ENCODE assay signal across 9 cellular contexts in genomic region chr10:129962558-129963075, GRCh38. TPM values are rescaled to one million over a fixed set of nuclear protein-coding genes. Genes with fewer than 3 reads are reported as not detected.
DNase-seq lines count a peak whose midpoint lies in the region; TF ChIP-seq lines count a peak whose summit lies in the region.
"Had no signal": no experiment of that assay in that cellular context is flagged by ENCODE, and none has a peak within 500 bp of the region (broad histone marks: within the 10 kb centered on the region; RNA-seq: fewer than 3 reads in every experiment).

No MANE protein-coding gene starts in this region.

- dilution Hi-C loops in mammary epithelial cell (cut with HindIII; ENCODE audit: low sequenced_read_pairs): no loop called here

- peak overlapping the region; percentile 85 for H3K4me2 ChIP-seq in mammary epithelial cell (ENCODE audit: insufficient read depth, low read depth, low read length)

- H3K79me2 ChIP-seq in mammary epithelial cell (ENCODE audit: insufficient read depth, low read length): no peaks in the 10 kb centered on the region

- H3K36me3 ChIP-seq in mammary epithelial cell (ENCODE audit: insufficient read depth, low read length): no peaks in the 10 kb centered on the region
- no peaks in the 10 kb centered on the region for H3K36me3 ChIP-seq in mesodermal cell (ENCODE audit: control insufficient read depth, insufficient read depth, low read length)
- H3K36me3 ChIP-seq in tibial nerve: no peaks in the 10 kb centered on the region

- CTCF ChIA-PET in activated naive CD4-positive, alpha-beta T cell treated with anti-CD3 and anti-CD28 coated beads, Interleukin-2, amount 10 ng/mL, durations not matched to agents 7 days and 5 days (lab: Charles Lee): no interaction called here
- CTCF ChIA-PET in mammary epithelial cell (lab: Charles Lee; ENCODE audit: low non-redundant PET): interaction anchor here (0.6 kb wide), 1 partner anchor 13 kb away, joined by 3 read pairs; no protein-coding TSS in a partner anchor

- peaks cover 95% of the 10 kb centered on the region for H3K27me3 Mint-ChIP-seq in activated naive CD4-positive, alpha-beta T cell treated with anti-CD3 and anti-CD28 coated beads, Interleukin-2, amount 10 ng/mL, durations not matched to agents 7 days and 5 days

- peak overlapping the region; percentile 44 for H3K4me3 Mint-ChIP-seq in activated naive CD4-positive, alpha-beta T cell treated with anti-CD3 and anti-CD28 coated beads, Interleukin-2, amount 10 ng/mL, durations not matched to agents 7 days and 5 days

- no TSS peak for BruUV-seq in mammary epithelial cell (replicated peaks; lab: Mats Ljungman, UMichigan)

- WGBS in mammary epithelial cell (ENCODE audit: low coverage, missing lambda C conversion rate): 22% methylated on average over 18 of the region's 24 CpGs
- 1 to 2% methylated on average over 11 to 12 of the region's 24 CpGs for WGBS in mesodermal cell (ENCODE audit: insufficient coverage in 2 of 2), 2 experiments
- WGBS in tibial nerve, 2 donors: 6 to 7% methylated on average over 24 of the region's 24 CpGs

- no peak for TF ChIP-seq EP300 in tibial nerve (IDR thresholded peaks at IDR 0.05)

- H3K4me3 ChIP-seq in mammary epithelial cell (replicated peaks in 1 of 3; ENCODE audit: insufficient read depth in 1 of 3, low read depth in 2 of 3, low read length in 3 of 3) (peak overlapping the region in 1 of 3 experiments; percentile 16), mesodermal cell (ENCODE audit: extremely low read depth, insufficient read depth, low read length, poor library complexity, severe bottlenecking) (peak overlapping the region; percentile 47), tibial nerve (peak overlapping the region; percentile 50 to 71 (median 54))
- H3K4me3 ChIP-seq: K562 had no signal

- in situ Hi-C loops in mammary epithelial cell (cut with MboI; ENCODE audit: low sequenced_read_pairs in 2 of 2): no loop called here

- H3K9ac ChIP-seq in mammary epithelial cell (ENCODE audit: insufficient read depth, low read length): no peak overlapping the region

- no peak for TF ChIP-seq POLR2A in tibial nerve (IDR thresholded peaks at IDR 0.05)

- peaks cover 76% of the 10 kb centered on the region for H3K27me3 ChIP-seq in mammary epithelial cell (ENCODE audit: insufficient read depth, low read length)
- H3K27me3 ChIP-seq in tibial nerve: peaks cover 0 to 84% of the 10 kb centered on the region in 2 donors

- peak overlapping the region; percentile 42 for H2AFZ ChIP-seq in mammary epithelial cell (ENCODE audit: low read depth, low read length)

- peaks cover 9% of the 10 kb centered on the region for H3K36me3 Mint-ChIP-seq in activated naive CD4-positive, alpha-beta T cell treated with anti-CD3 and anti-CD28 coated beads, Interleukin-2, amount 10 ng/mL, durations not matched to agents 7 days and 5 days

- H3K9me3 Mint-ChIP-seq in activated naive CD4-positive, alpha-beta T cell treated with anti-CD3 and anti-CD28 coated beads, Interleukin-2, amount 10 ng/mL, durations not matched to agents 7 days and 5 days: no peaks in the 10 kb centered on the region

- H3K9me3 ChIP-seq in mammary epithelial cell (replicated peaks; ENCODE audit: insufficient read depth, low read length) (peaks cover 9% of the 10 kb centered on the region), mesodermal cell (ENCODE audit: control insufficient read depth, low read length) (no peaks in the 10 kb centered on the region), tibial nerve (no peaks in the 10 kb centered on the region)

- peak overlapping the region; percentile 11 for H3K27ac Mint-ChIP-seq in activated naive CD4-positive, alpha-beta T cell treated with anti-CD3 and anti-CD28 coated beads, Interleukin-2, amount 10 ng/mL, durations not matched to agents 7 days and 5 days

- peaks cover 8% of the 10 kb centered on the region for H3K4me1 ChIP-seq in mammary epithelial cell (ENCODE audit: insufficient read depth, low read length)
- H3K4me1 ChIP-seq in mesodermal cell (ENCODE audit: control insufficient read depth, insufficient read depth, low read length, poor library complexity, severe bottlenecking): peaks cover 24% of the 10 kb centered on the region
- peaks cover 0 to 71% (median 17%) of the 10 kb centered on the region in 4 donors for H3K4me1 ChIP-seq in tibial nerve

- H3K27ac ChIP-seq in mammary epithelial cell (ENCODE audit: insufficient read depth, low read depth, low read length): no peak overlapping the region
- H3K27ac ChIP-seq in mesodermal cell (ENCODE audit: low read depth, low read length, severe bottlenecking): no peak overlapping the region
- H3K27ac ChIP-seq in tibial nerve: peak overlapping the region in 3 of 4 donors; percentile 47 to 89 (median 83)

- peaks cover 19% of the 10 kb centered on the region for H3K4me1 Mint-ChIP-seq in activated naive CD4-positive, alpha-beta T cell treated with anti-CD3 and anti-CD28 coated beads, Interleukin-2, amount 10 ng/mL, durations not matched to agents 7 days and 5 days

- intact Hi-C loops in mammary epithelial cell (cut with micrococcal nuclease): no loop called here

- no peaks in the 10 kb centered on the region for H4K20me1 ChIP-seq in mammary epithelial cell (ENCODE audit: insufficient read depth, low read length)

- no peak for DNase-seq in activated naive CD4-positive, alpha-beta T cell treated with anti-CD3 and anti-CD28 coated beads, Interleukin-2, amount 10 ng/mL, durations not matched to agents 7 days and 5 days
- no peak for DNase-seq in activated naive CD4-positive, alpha-beta T cell (lab: John Stamatoyannopoulos, UW)
- DNase-seq in mammary epithelial cell (no peak), tibial nerve (ENCODE audit: low spot score in 2 of 2) (no peak), GM19240 (ENCODE audit: insufficient read length, low spot score) (no peak), NCI-H748 treated with DMSO at 0.1 percent for 48 hours (lab: John Stamatoyannopoulos, UW) (no peak), T-helper 9 cell (no peak)

- TF ChIP-seq CTCF in mammary epithelial cell (conservative IDR thresholded peaks at IDR 0.05 in 1 of 2, IDR thresholded peaks at IDR 0.05 in 1 of 2; ENCODE audit: extremely low read depth in 1 of 2, insufficient read depth in 1 of 2, low read depth in 1 of 2, low read length in 2 of 2): no peak
- TF ChIP-seq CTCF in tibial nerve (IDR thresholded peaks at IDR 0.05): no peak

RNA-seq across cellular contexts. Expression of gene EBF3, which starts 1.5 kb away (rescaled TPM):
- total RNA-seq in mammary epithelial cell (under 1 TPM; under 0.01 to 0.54 TPM), tibial nerve (10 to 100 TPM; 27.3 to 41.0 (median 31.2) TPM)
- polyA plus RNA-seq in mammary epithelial cell: not detected
- polyA minus RNA-seq in mammary epithelial cell: not detected
- polyA plus RNA-seq in mesodermal cell (2013, experiment 1 of 2): 5.8 TPM
- 4.6 TPM for polyA plus RNA-seq in mesodermal cell (2013, experiment 2 of 2)
- total RNA-seq: K562 had no signal
- polyA plus RNA-seq: K562 had no signal

Comparison
In these comparisons a context has a peak if more than half of its experiments do, and no peak if none do; other contexts are left out.
1. H3K27ac ChIP-seq: peak in tibial nerve (3 of 4); none in mammary epithelial cell (single experiment) and mesodermal cell (single experiment).
2. RNA of gene EBF3, which starts 1.5 kb away (total RNA-seq): 27.3 to 41.0 TPM in tibial nerve; under 0.01 to 0.54 TPM in mammary epithelial cell; every median in the first group is over 10 times any median in the second.